Comparison of ENCODE assay signal across 9 cellular contexts in genomic region chr19:42251572-42251990, GRCh38. TPM values are rescaled to one million over a fixed set of nuclear protein-coding genes. Genes with fewer than 3 reads are reported as not detected.
DNase-seq lines count a peak whose midpoint lies in the region; ATAC-seq and TF ChIP-seq lines count a peak whose summit lies in the region.
"Had no signal": no experiment of that assay in that cellular context is flagged by ENCODE, and none has a peak within 500 bp of the region (broad histone marks: within the 10 kb centered on the region; RNA-seq: fewer than 3 reads in every experiment).

No MANE protein-coding gene starts in this region.

- H3K4me1 ChIP-seq in CD8-positive, alpha-beta memory T cell (ENCODE audit: insufficient read depth, low read length): peaks cover 36% of the 10 kb centered on the region
- peaks cover 27% of the 10 kb centered on the region for H3K4me1 ChIP-seq in rectal smooth muscle tissue (ENCODE audit: control insufficient read depth, insufficient read depth, low read length)

- no peaks in the 10 kb centered on the region for H3K36me3 ChIP-seq in CD8-positive, alpha-beta memory T cell (ENCODE audit: insufficient read depth, low read length)
- peaks cover 8% of the 10 kb centered on the region for H3K36me3 ChIP-seq in rectal smooth muscle tissue (ENCODE audit: control insufficient read depth, insufficient read depth, low read length)

- no peak overlapping the region for H3K9ac ChIP-seq in rectal smooth muscle tissue (ENCODE audit: low read length)

- H3K4me3 Mint-ChIP-seq in CD8-positive, alpha-beta memory T cell: peak overlapping the region; percentile 53 to 97 (median 74)
- H3K4me3 Mint-ChIP-seq in T-cell: peak overlapping the region; percentile 86 to 95 (median 90)

- in situ Hi-C loops in G401 (cut with HindIII; ENCODE audit: low sequenced_read_pairs): no loop called here

- peaks cover 0 to 1% (median 0%) of the 10 kb centered on the region in 5 donors for H3K9me3 Mint-ChIP-seq in CD8-positive, alpha-beta memory T cell
- H3K9me3 Mint-ChIP-seq in T-cell: no peaks in the 10 kb centered on the region

- no peak overlapping the region for H3K27ac ChIP-seq in CD8-positive, alpha-beta memory T cell (ENCODE audit: low read depth, low read length)
- peak overlapping the region; percentile 99 for H3K27ac ChIP-seq in rectal smooth muscle tissue (ENCODE audit: low read depth, low read length)

- H3K27me3 ChIP-seq in CD8-positive, alpha-beta memory T cell (ENCODE audit: insufficient read depth, low read length, poor library complexity, severe bottlenecking): no peaks in the 10 kb centered on the region
- H3K27me3 ChIP-seq in rectal smooth muscle tissue (ENCODE audit: control insufficient read depth, insufficient read depth, low read length): no peaks in the 10 kb centered on the region

- no peak for TF ChIP-seq CTCF in fibroblast of pulmonary artery (IDR thresholded peaks at IDR 0.05; ENCODE audit: low read length, missing control alignments)
- no peak for TF ChIP-seq CTCF in GM10266 (IDR thresholded peaks at IDR 0.05; ENCODE audit: control insufficient read depth, insufficient read depth, low read depth, missing control alignments)

- H3K4me1 Mint-ChIP-seq in CD8-positive, alpha-beta memory T cell: peaks cover 22 to 45% (median 24%) of the 10 kb centered on the region in 3 donors
- peaks cover 31 to 36% (median 35%) of the 10 kb centered on the region in 3 donors for H3K4me1 Mint-ChIP-seq in T-cell

- ATAC-seq in T-cell (replicated peaks in 1 of 4) (no peak), GM21737 (IDR thresholded peaks at IDR 0.05; ENCODE audit: unreplicated experiment) (no peak), HG03354 (IDR thresholded peaks at IDR 0.05; ENCODE audit: poor library complexity, severe bottlenecking, unreplicated experiment) (no peak)

- H3K27ac Mint-ChIP-seq in CD8-positive, alpha-beta memory T cell: peak overlapping the region; percentile 63 to 96 (median 88)
- peak overlapping the region; percentile 92 to 96 for H3K27ac Mint-ChIP-seq in T-cell

- no peak for DNase-seq in CD8-positive, alpha-beta memory T cell
- no peak for DNase-seq in T-cell
- DNase-seq in fibroblast of pulmonary artery (ENCODE audit: low read depth): no peak
- DNase-seq in G401 (ENCODE audit: low spot score): no peak
- DNase-seq in GM10266 (ENCODE audit: extremely low spot score): no peak
- DNase-seq: activated CD4-positive, CD25-positive, alpha-beta regulatory T cell treated with anti-CD3 and anti-CD28 coated beads, Interleukin-2, amount 50 U/mL, for 72 hours had no signal

- CTCF ChIA-PET in CD8-positive, alpha-beta memory T cell (lab: Charles Lee): interaction anchor here (1.0 to 2.2 kb wide), 4 partner anchors 9 to 67 kb away, joined by 3 to 8 read pairs (median 5); partner anchors contain the start of gene GSK3A
- CTCF ChIA-PET in T-cell (lab: Charles Lee): interaction anchor here (0.5 to 1.3 kb wide), 3 partner anchors 9 to 174 kb away, joined by 3 to 7 read pairs (median 3); partner anchors contain the start of gene GSK3A (in 1 of the 2)

- peaks cover 0 to 13% (median 0%) of the 10 kb centered on the region in 3 donors for H3K36me3 Mint-ChIP-seq in CD8-positive, alpha-beta memory T cell
- H3K36me3 Mint-ChIP-seq in T-cell: no peaks in the 10 kb centered on the region

- no peaks in the 10 kb centered on the region for H3K9me3 ChIP-seq in CD8-positive, alpha-beta memory T cell (ENCODE audit: low read length)

- peaks cover 0 to 9% of the 10 kb centered on the region in 2 donors for H3K27me3 Mint-ChIP-seq in CD8-positive, alpha-beta memory T cell
- peaks cover 0 to 2% of the 10 kb centered on the region in 2 donors for H3K27me3 Mint-ChIP-seq in T-cell

- POLR2A ChIA-PET in CD8-positive, alpha-beta memory T cell (lab: Charles Lee): interaction anchor here (1.0 kb wide), 1 partner anchor 39 kb away, joined by 3 read pairs; no protein-coding TSS in a partner anchor
- POLR2A ChIA-PET in T-cell (lab: Charles Lee): interaction anchor here in 1 of 2 donors (0.6 to 0.7 kb wide), 2 partner anchors 18 to 52 kb away, joined by 3 read pairs; no protein-coding TSS in a partner anchor

- H3K4me3 ChIP-seq in CD8-positive, alpha-beta memory T cell (ENCODE audit: low read length): no peak overlapping the region
- H3K4me3 ChIP-seq in fibroblast of pulmonary artery (replicated peaks; ENCODE audit: low read depth, low read length): peak overlapping the region; percentile 97
- H3K4me3 ChIP-seq in rectal smooth muscle tissue (ENCODE audit: low read length): peak overlapping the region; percentile 41

RNA-seq across cellular contexts. Expression of gene ERF, which starts 3.3 kb away (rescaled TPM):
- total RNA-seq in CD8-positive, alpha-beta memory T cell: 10 to 100 TPM; 58.7 to 64.7 TPM
- 5.1 TPM for polyA plus RNA-seq in CD8-positive, alpha-beta memory T cell
- total RNA-seq in T-cell: 10 to 100 TPM; 35.9 to 97.3 (median 44.6) TPM
- total RNA-seq in G401 (2014; rRNA removed; shearing (Covaris generic)): 157 and 165 TPM in 2 replicates

RNA-seq across cellular contexts. Expression of gene GSK3A, which starts 9.2 kb away (rescaled TPM):
- 10 to 100 TPM; 52.9 to 53.5 TPM for total RNA-seq in CD8-positive, alpha-beta memory T cell
- polyA plus RNA-seq in CD8-positive, alpha-beta memory T cell: 23.8 TPM
- 10 to 100 TPM; 21.4 to 45.8 (median 38.1) TPM for total RNA-seq in T-cell
- total RNA-seq in G401 (2014; rRNA removed; shearing (Covaris generic)): 30.0 and 37.1 TPM in 2 replicates

RNA-seq across cellular contexts. Expression of gene CIC, which starts 17.5 kb away (rescaled TPM):
- 10 to 100 TPM; 53.9 to 60.4 TPM for total RNA-seq in CD8-positive, alpha-beta memory T cell
- polyA plus RNA-seq in CD8-positive, alpha-beta memory T cell: 2.7 TPM
- total RNA-seq in T-cell: 100 to 1,000 TPM in 4 of 5 donors, 10 to 100 TPM in 1; 93.9 to 110 (median 104) TPM
- 14.3 and 21.2 TPM in 2 replicates for total RNA-seq in G401 (2014; rRNA removed; shearing (Covaris generic))

RNA-seq across cellular contexts. Expression of gene ZNF526, which starts 31.5 kb away (rescaled TPM):
- total RNA-seq in CD8-positive, alpha-beta memory T cell: 10 to 100 TPM; 18.4 to 20.5 TPM
- 9.0 TPM for polyA plus RNA-seq in CD8-positive, alpha-beta memory T cell
- 10 to 100 TPM in 3 of 5 donors, 1 to 10 TPM in 2; 8.0 to 25.1 (median 23.1) TPM for total RNA-seq in T-cell
- total RNA-seq in G401 (2014; rRNA removed; shearing (Covaris generic)): 7.9 and 13.6 TPM in 2 replicates

RNA-seq across cellular contexts. Expression of gene DEDD2, which starts 34.1 kb away (rescaled TPM):
- total RNA-seq in CD8-positive, alpha-beta memory T cell: 10 to 100 TPM; 30.0 to 32.7 TPM
- polyA plus RNA-seq in CD8-positive, alpha-beta memory T cell: 163 TPM
- 10 to 100 TPM; 67.6 to 82.8 (median 71.0) TPM for total RNA-seq in T-cell
- 41.1 and 52.0 TPM in 2 replicates for total RNA-seq in G401 (2014; rRNA removed; shearing (Covaris generic))
